ENCODE assay signal across 26 cellular contexts in the genomic region with DNA sequence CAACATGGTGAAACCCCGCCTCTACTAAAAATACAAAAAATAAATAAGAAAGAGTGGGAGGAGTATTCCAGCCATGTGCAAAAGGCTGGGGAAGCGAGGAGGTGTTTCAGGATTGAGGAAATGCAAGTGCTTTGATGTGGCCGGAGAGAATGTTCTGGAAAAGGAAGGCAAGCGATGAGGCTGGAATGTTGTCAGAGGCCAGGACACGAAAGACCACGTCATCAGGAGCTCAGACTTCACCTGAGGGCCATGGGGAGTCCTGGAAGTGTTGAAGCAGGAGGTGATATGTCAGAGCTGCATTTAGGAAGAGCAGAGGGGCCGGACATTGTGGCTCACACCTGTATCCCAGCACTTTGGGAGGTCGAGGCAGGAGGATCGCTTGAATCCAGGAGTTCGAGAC.
"Had no signal": no experiment of that assay in that cellular context is flagged by ENCODE, and none has a peak within 500 bp of the region (broad histone marks: within the 10 kb centered on the region; RNA-seq: fewer than 3 reads in every experiment).

No MANE protein-coding gene starts in this region.

- H3K4me3 ChIP-seq: adrenal gland, ascending aorta, dorsolateral prefrontal cortex, lower lobe of right lung, neural progenitor cell, sigmoid colon, smooth muscle cell, tibial artery had no signal

- DNase-seq: activated CD4-positive, alpha-beta T cell treated with anti-CD3 and anti-CD28 coated beads, Interleukin-2, amount 10 ng/mL, durations not matched to agents 24 days and 14 days; activated CD8-positive, alpha-beta T cell treated with anti-CD3 and anti-CD28 coated beads for 36 hours; activated gamma-delta T cell treated with Interleukin-2 at 50 U/mL for 16 hours; adrenal gland; brain microvascular endothelial cell; central memory CD4-positive, alpha-beta T cell; dorsolateral prefrontal cortex; effector memory CD8-positive, alpha-beta T cell; foreskin melanocyte; lower lobe of right lung; naive thymus-derived CD4-positive, alpha-beta T cell; retina; stimulated activated CD4-positive, alpha-beta T cell treated with anti-CD3 and anti-CD28 coated beads, Interleukin-15, amount 100 ng/mL, for 24 hours; stimulated activated naive CD4-positive, alpha-beta T cell treated with Interleukin-2 at 50 U/mL for 16 hours; T-helper 2 cell; tibial artery had no signal

- H3K9me3 ChIP-seq: adrenal gland, ascending aorta, lower lobe of right lung, sigmoid colon, tibial artery had no signal

- H3K27ac Mint-ChIP-seq: activated CD4-positive, alpha-beta T cell treated with anti-CD3 and anti-CD28 coated beads, Interleukin-2, amount 10 ng/mL, durations not matched to agents 24 days and 14 days; activated CD8-positive, alpha-beta T cell treated with anti-CD3 and anti-CD28 coated beads for 36 hours; activated naive CD8-positive, alpha-beta T cell; progenitor cell of endocrine pancreas had no signal

- H3K27me3 ChIP-seq: adrenal gland, ascending aorta, brain microvascular endothelial cell, dorsolateral prefrontal cortex, neural progenitor cell, sigmoid colon, tibial artery had no signal

- H3K9me3 Mint-ChIP-seq: activated CD4-positive, alpha-beta T cell treated with anti-CD3 and anti-CD28 coated beads, Interleukin-2, amount 10 ng/mL, durations not matched to agents 24 days and 14 days; activated CD8-positive, alpha-beta T cell treated with anti-CD3 and anti-CD28 coated beads for 36 hours; activated T-helper 1 cell treated with anti-CD3 and anti-CD28 coated beads, Interleukin-12 subunit alpha, Interleukin-12 subunit beta, Interleukin-2, Interleukin-4 antibody, amounts not matched to agents 30 ng/mL and 10 ng/mL and 1 ng/mL, durations not matched to agents 14 hours and 24 hours and 36 hours; effector memory CD8-positive, alpha-beta T cell; naive thymus-derived CD4-positive, alpha-beta T cell; neural progenitor cell had no signal

- H3K27me3 Mint-ChIP-seq: activated CD4-positive, alpha-beta T cell treated with anti-CD3 and anti-CD28 coated beads, Interleukin-2, amount 10 ng/mL, durations not matched to agents 24 days and 14 days; activated CD8-positive, alpha-beta T cell treated with anti-CD3 and anti-CD28 coated beads for 36 hours; activated naive CD8-positive, alpha-beta T cell; effector memory CD8-positive, alpha-beta T cell; naive thymus-derived CD4-positive, alpha-beta T cell; progenitor cell of endocrine pancreas had no signal

- H3K4me1 ChIP-seq: neural progenitor cell had no signal

- H3K4me3 Mint-ChIP-seq: activated CD4-positive, alpha-beta T cell treated with anti-CD3 and anti-CD28 coated beads, Interleukin-2, amount 10 ng/mL, durations not matched to agents 24 days and 14 days; activated CD8-positive, alpha-beta T cell treated with anti-CD3 and anti-CD28 coated beads for 36 hours; activated naive CD8-positive, alpha-beta T cell; activated T-helper 1 cell treated with anti-CD3 and anti-CD28 coated beads, Interleukin-12 subunit alpha, Interleukin-12 subunit beta, Interleukin-2, Interleukin-4 antibody, amounts not matched to agents 30 ng/mL and 10 ng/mL and 1 ng/mL, durations not matched to agents 14 hours and 24 hours and 36 hours; effector memory CD8-positive, alpha-beta T cell; neural progenitor cell had no signal

- H3K36me3 Mint-ChIP-seq: activated naive CD8-positive, alpha-beta T cell; neural progenitor cell had no signal

- H3K36me3 ChIP-seq: adrenal gland, ascending aorta, brain microvascular endothelial cell, lower lobe of right lung, neural progenitor cell, sigmoid colon, tibial artery had no signal

- H3K27ac ChIP-seq: brain microvascular endothelial cell, neural progenitor cell, tibial artery had no signal

- ATAC-seq: activated CD4-positive, CD25-positive, alpha-beta regulatory T cell treated with anti-CD3 and anti-CD28 coated beads, Interleukin-2, amount 50 U/mL, for 24 hours; activated CD8-positive, alpha-beta T cell treated with anti-CD3 and anti-CD28 coated beads for 36 hours; effector memory CD8-positive, alpha-beta T cell; esophagus mucosa; left lobe of liver; lower lobe of right lung; naive thymus-derived CD4-positive, alpha-beta T cell had no signal
